Comparison of ENCODE assay signal across 23 cellular contexts in genomic region chr15:69704685-69705084, GRCh38.
"Had no signal": no experiment of that assay in that cellular context is flagged by ENCODE, and none has a peak within 500 bp of the region (broad histone marks: within the 10 kb centered on the region; RNA-seq: fewer than 3 reads in every experiment).

No MANE protein-coding gene starts in this region.

- H3K4me1 ChIP-seq: colonic mucosa, foreskin keratinocyte, parathyroid adenoma, right lobe of liver, upper lobe of left lung had no signal

- H3K9me3 ChIP-seq: colonic mucosa had no signal

- H3K4me2 ChIP-seq: hepatocyte, neural progenitor cell had no signal

- H3K4me3 ChIP-seq: colonic mucosa, esophagus muscularis mucosa, gastroesophageal sphincter, heart left ventricle, hepatocyte, lung, neural progenitor cell, right lobe of liver, stomach, tibial artery, upper lobe of left lung had no signal

- H3K79me2 ChIP-seq: hepatocyte, parathyroid adenoma had no signal

- H3K27ac ChIP-seq: colonic mucosa, esophagus muscularis mucosa, foreskin keratinocyte, gastroesophageal sphincter, heart left ventricle, hepatocyte, neural progenitor cell, parathyroid adenoma, right lobe of liver, stomach, tibial artery, upper lobe of left lung had no signal

- H2AFZ ChIP-seq: hepatocyte, neural progenitor cell, parathyroid adenoma had no signal

- H3K9ac ChIP-seq: neural progenitor cell, parathyroid adenoma had no signal

- ATAC-seq: foreskin keratinocyte; gastroesophageal sphincter; heart left ventricle; left lobe of liver; naive thymus-derived CD4-positive, alpha-beta T cell; right lobe of liver; stimulated activated effector memory CD8-positive, alpha-beta T cell treated with anti-CD3 and anti-CD28 coated beads, Interleukin-12 subunit alpha, Interleukin-12 subunit beta, amount 100 ng/mL, for 72 hours had no signal

- DNase-seq: colonic mucosa; effector memory CD4-positive, alpha-beta T cell; foreskin keratinocyte; heart left ventricle; kidney; mesendoderm; midbrain; naive thymus-derived CD4-positive, alpha-beta T cell; right lobe of liver; stimulated activated CD4-positive, alpha-beta T cell treated with anti-CD3 and anti-CD28 coated beads, Interleukin-2, amount 100 ng/mL, for 24 hours; stimulated activated CD4-positive, alpha-beta T cell treated with anti-CD3 and anti-CD28 coated beads, Interleukin-4, amount 100 ng/mL, for 24 hours; stimulated activated naive CD4-positive, alpha-beta T cell treated with Interleukin-2 at 50 U/mL for 16 hours; stomach; tibial artery; upper lobe of left lung had no signal

- H3K36me3 ChIP-seq: colonic mucosa, esophagus muscularis mucosa, gastroesophageal sphincter, heart left ventricle, neural progenitor cell, right lobe of liver, stomach, tibial artery, upper lobe of left lung had no signal

- H3K27me3 ChIP-seq: colonic mucosa, esophagus muscularis mucosa, gastroesophageal sphincter, heart left ventricle, hepatocyte, neural progenitor cell, right lobe of liver, stomach, tibial artery, upper lobe of left lung had no signal
